ENCODE assay signal across 1 cellular context in the genomic region with DNA sequence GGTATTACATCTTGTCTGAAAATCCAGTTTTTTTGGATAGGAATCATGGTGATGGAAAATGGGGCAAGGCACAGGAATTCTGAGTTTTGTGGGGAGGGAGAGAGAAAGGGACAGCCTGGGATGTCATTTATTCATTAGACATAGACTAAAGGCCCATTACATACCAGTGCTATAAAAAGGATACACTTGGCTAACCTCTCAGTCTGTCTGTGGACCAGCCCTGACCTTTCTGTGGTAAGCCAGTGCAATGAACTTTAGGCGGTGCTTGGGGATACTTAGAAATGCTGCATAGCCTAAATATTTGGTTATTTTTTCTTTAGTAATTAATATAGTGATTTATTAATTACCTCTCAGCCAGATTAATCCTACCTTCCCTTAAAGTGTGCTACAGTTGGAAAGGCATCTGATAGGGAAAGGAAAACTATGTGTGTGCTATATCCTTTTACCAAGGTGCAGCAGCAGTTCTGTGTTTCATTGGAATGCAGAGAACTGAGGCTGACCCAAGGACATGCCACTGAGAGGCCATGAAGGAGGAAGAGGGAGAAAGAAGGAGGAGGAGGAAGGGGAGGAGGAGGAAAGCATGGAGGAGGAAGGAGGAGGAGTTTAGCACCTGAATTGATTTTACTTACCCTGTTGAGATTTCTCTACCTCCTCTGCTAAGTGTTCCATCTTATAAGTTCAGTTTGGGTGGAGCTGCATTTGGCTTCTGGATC.
TF ChIP-seq lines count a peak whose summit lies in the region.

No MANE protein-coding gene starts in this region.

TF ChIP-seq in HEK293, 187 proteins besides CTCF, POLR2A, EP300 and RAD21:
- TF ChIP-seq, protein P1, sequence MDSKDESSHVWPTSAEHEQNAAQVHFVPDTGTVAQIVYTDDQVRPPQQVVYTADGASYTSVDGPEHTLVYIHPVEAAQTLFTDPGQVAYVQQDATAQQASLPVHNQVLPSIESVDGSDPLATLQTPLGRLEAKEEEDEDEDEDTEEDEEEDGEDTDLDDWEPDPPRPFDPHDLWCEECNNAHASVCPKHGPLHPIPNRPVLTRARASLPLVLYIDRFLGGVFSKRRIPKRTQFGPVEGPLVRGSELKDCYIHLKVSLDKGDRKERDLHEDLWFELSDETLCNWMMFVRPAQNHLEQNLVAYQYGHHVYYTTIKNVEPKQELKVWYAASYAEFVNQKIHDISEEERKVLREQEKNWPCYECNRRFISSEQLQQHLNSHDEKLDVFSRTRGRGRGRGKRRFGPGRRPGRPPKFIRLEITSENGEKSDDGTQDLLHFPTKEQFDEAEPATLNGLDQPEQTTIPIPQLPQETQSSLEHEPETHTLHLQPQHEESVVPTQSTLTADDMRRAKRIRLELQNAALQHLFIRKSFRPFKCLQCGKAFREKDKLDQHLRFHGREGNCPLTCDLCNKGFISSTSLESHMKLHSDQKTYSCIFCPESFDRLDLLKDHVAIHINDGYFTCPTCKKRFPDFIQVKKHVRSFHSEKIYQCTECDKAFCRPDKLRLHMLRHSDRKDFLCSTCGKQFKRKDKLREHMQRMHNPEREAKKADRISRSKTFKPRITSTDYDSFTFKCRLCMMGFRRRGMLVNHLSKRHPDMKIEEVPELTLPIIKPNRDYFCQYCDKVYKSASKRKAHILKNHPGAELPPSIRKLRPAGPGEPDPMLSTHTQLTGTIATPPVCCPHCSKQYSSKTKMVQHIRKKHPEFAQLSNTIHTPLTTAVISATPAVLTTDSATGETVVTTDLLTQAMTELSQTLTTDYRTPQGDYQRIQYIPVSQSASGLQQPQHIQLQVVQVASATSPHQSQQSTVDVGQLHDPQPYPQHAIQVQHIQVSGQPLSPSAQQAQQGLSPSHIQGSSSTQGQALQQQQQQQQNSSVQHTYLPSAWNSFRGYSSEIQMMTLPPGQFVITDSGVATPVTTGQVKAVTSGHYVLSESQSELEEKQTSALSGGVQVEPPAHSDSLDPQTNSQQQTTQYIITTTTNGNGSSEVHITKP (tag by site-specific recombination; IDR thresholded peaks at IDR 0.05) = 0 out of 2 replicates have a peak, but pooled peaks have one; percentile 27
- TF ChIP-seq ZNF791 (tag by site-specific recombination; IDR thresholded peaks at IDR 0.05) = no peak
